ENCODE assay signal across 1 cellular context in the genomic region with DNA sequence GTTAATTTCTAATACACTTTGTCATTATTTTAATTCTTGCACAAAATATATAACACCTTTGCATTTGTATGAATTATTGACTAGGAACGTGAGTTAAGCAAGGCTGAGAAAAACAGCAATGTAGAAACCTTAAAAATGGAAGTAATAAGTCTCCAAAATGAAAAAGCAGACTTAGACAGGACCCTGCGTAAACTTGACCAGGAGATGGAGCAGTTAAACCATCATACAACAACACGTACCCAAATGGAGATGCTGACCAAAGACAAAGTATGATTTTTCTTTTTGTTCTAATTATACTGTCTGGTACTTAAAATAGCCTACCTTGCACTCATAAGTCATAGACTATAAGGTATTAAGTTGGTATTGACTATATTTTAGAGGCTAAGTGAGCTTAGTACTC.
TF ChIP-seq lines count a peak whose summit lies in the region.

No MANE protein-coding gene starts in this region.

TF ChIP-seq in H1, 55 proteins besides CTCF, POLR2A, EP300 and RAD21 (continued from another document):
- TF ChIP-seq, protein P1, sequence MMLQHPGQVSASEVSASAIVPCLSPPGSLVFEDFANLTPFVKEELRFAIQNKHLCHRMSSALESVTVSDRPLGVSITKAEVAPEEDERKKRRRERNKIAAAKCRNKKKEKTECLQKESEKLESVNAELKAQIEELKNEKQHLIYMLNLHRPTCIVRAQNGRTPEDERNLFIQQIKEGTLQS (IDR thresholded peaks at IDR 0.05; ENCODE audit: insufficient read depth, low read depth, low read length) = no peak
- no peak for TF ChIP-seq KDM4A (IDR thresholded peaks at IDR 0.05; ENCODE audit: low read depth, low read length, severe bottlenecking)
- no peak for TF ChIP-seq CEBPB (IDR thresholded peaks at IDR 0.05; ENCODE audit: low read depth, low read length)
- TF ChIP-seq POU5F1 (IDR thresholded peaks at IDR 0.05; ENCODE audit: low read depth, low read length) = no peak
- no peak for TF ChIP-seq TAF7 (optimal IDR thresholded peaks at IDR 0.05; ENCODE audit: borderline replicate concordance, low read depth, low read length)
- TF ChIP-seq BCL11A (IDR thresholded peaks at IDR 0.05; ENCODE audit: low read depth in 2 of 2, low read length in 2 of 2) = no peak
- no peak for TF ChIP-seq SIN3A (conservative IDR thresholded peaks at IDR 0.05 in 1 of 2, IDR thresholded peaks at IDR 0.05 in 1 of 2; ENCODE audit: low read depth in 1 of 2, low read length in 2 of 2)
- no peak for TF ChIP-seq BRCA1 (IDR thresholded peaks at IDR 0.05; ENCODE audit: low read depth, low read length)
- TF ChIP-seq EZH2 (IDR thresholded peaks at IDR 0.05; ENCODE audit: low read depth, low read length, severe bottlenecking) = no peak
- TF ChIP-seq JUND (IDR thresholded peaks at IDR 0.05; ENCODE audit: low read length) = no peak
